Comparison of ENCODE assay signal across 12 cellular contexts in genomic region chr15:34334676-34335075, GRCh38. TPM values are rescaled to one million over a fixed set of nuclear protein-coding genes. Genes with fewer than 3 reads are reported as not detected.
DNase-seq lines count a peak whose midpoint lies in the region; ATAC-seq and TF ChIP-seq lines count a peak whose summit lies in the region.
"Had no signal": no experiment of that assay in that cellular context is flagged by ENCODE, and none has a peak within 500 bp of the region (broad histone marks: within the 10 kb centered on the region; RNA-seq: fewer than 3 reads in every experiment).

No MANE protein-coding gene starts in this region.

- peaks cover 70% of the 10 kb centered on the region for H3K4me1 Mint-ChIP-seq in activated T-helper 1 cell treated with anti-CD3 and anti-CD28 coated beads, Interleukin-12 subunit alpha, Interleukin-12 subunit beta, Interleukin-2, Interleukin-4 antibody, amounts not matched to agents 30 ng/mL and 10 ng/mL and 1 ng/mL, durations not matched to agents 14 hours and 24 hours and 36 hours (ENCODE audit: low read depth)
- H3K4me1 Mint-ChIP-seq in immature natural killer cell: peaks cover 62 to 77% of the 10 kb centered on the region in 2 donors

- no peak for TF ChIP-seq POLR2A in thyroid gland (IDR thresholded peaks at IDR 0.05)

- H3K4me3 ChIP-seq in cardiac muscle cell (peak overlapping the region; percentile 20), thyroid gland (replicated peaks in 1 of 3) (no peak overlapping the region)

- peaks cover 36% of the 10 kb centered on the region for H3K4me1 ChIP-seq in cardiac muscle cell (ENCODE audit: low read depth)
- peaks cover 25 to 37% of the 10 kb centered on the region in 2 donors for H3K4me1 ChIP-seq in thyroid gland

- TF ChIP-seq CTCF in cardiac muscle cell (IDR thresholded peaks at IDR 0.05; ENCODE audit: low read depth, low read length) (no peak), thyroid gland (IDR thresholded peaks at IDR 0.05) (no peak)

- H3K27ac Mint-ChIP-seq in activated T-helper 1 cell treated with anti-CD3 and anti-CD28 coated beads, Interleukin-12 subunit alpha, Interleukin-12 subunit beta, Interleukin-2, Interleukin-4 antibody, amounts not matched to agents 30 ng/mL and 10 ng/mL and 1 ng/mL, durations not matched to agents 14 hours and 24 hours and 36 hours: peak overlapping the region; percentile 97
- H3K27ac Mint-ChIP-seq in immature natural killer cell: peak overlapping the region; percentile 84 to 96 (median 92)

- intact Hi-C loops in Right ventricle myocardium superior (cut with DNase I): no loop called here
- intact Hi-C loops in activated T-helper 1 cell treated with anti-CD3 and anti-CD28 coated beads, Interleukin-12 subunit alpha, Interleukin-12 subunit beta, Interleukin-2, Interleukin-4 antibody, amounts not matched to agents 30 ng/mL and 10 ng/mL and 1 ng/mL, durations not matched to agents 14 hours and 24 hours and 36 hours (cut with micrococcal nuclease): loop anchor here (1.0 to 5.0 kb wide), 9 partner anchors 9 to 653 kb away; partner anchors contain the start of genes AQR, AVEN, EMC4 and GOLGA8B
- intact Hi-C loops in thyroid gland (cut with DNase I): no loop called here

- H3K27ac ChIP-seq in cardiac muscle cell: no peak overlapping the region
- H3K27ac ChIP-seq in thyroid gland: peak overlapping the region in 2 of 3 donors; percentile 37 to 60

- DNase-seq in cardiac muscle cell (ENCODE audit: low read depth in 1 of 2, low spot score in 1 of 2) (no peak), Right ventricle myocardium superior (no peak), immature natural killer cell (no peak), thyroid gland (no peak), AG20443 (ENCODE audit: low spot score) (no peak)
- DNase-seq in activated T-helper 1 cell treated with anti-CD3 and anti-CD28 coated beads, Interleukin-12 subunit alpha, Interleukin-12 subunit beta, Interleukin-2, Interleukin-4 antibody, amounts not matched to agents 30 ng/mL and 10 ng/mL and 1 ng/mL, durations not matched to agents 14 hours and 24 hours and 36 hours (ENCODE audit: low spot score): no peak
- DNase-seq: cortex of kidney, NCI-H146 had no signal

- H3K36me3 ChIP-seq in cardiac muscle cell: no peaks in the 10 kb centered on the region
- no peaks in the 10 kb centered on the region for H3K36me3 ChIP-seq in thyroid gland

- 56 to 57% methylated on average over 4 of the region's 4 CpGs for WGBS in thyroid gland, 2 donors

- no peaks in the 10 kb centered on the region for H3K9me3 Mint-ChIP-seq in activated T-helper 1 cell treated with anti-CD3 and anti-CD28 coated beads, Interleukin-12 subunit alpha, Interleukin-12 subunit beta, Interleukin-2, Interleukin-4 antibody, amounts not matched to agents 30 ng/mL and 10 ng/mL and 1 ng/mL, durations not matched to agents 14 hours and 24 hours and 36 hours
- H3K9me3 Mint-ChIP-seq in immature natural killer cell: no peaks in the 10 kb centered on the region

- ATAC-seq in Right ventricle myocardium superior (ENCODE audit: poor library complexity): no peak
- no peak for ATAC-seq in GM18861 (IDR thresholded peaks at IDR 0.05; ENCODE audit: unreplicated experiment)
- ATAC-seq in HG02588 (IDR thresholded peaks at IDR 0.05; ENCODE audit: unreplicated experiment): no peak
- ATAC-seq: HCT116 had no signal

- peaks cover 8% of the 10 kb centered on the region for H3K36me3 Mint-ChIP-seq in activated T-helper 1 cell treated with anti-CD3 and anti-CD28 coated beads, Interleukin-12 subunit alpha, Interleukin-12 subunit beta, Interleukin-2, Interleukin-4 antibody, amounts not matched to agents 30 ng/mL and 10 ng/mL and 1 ng/mL, durations not matched to agents 14 hours and 24 hours and 36 hours (ENCODE audit: low read depth)
- no peaks in the 10 kb centered on the region for H3K36me3 Mint-ChIP-seq in immature natural killer cell

- peak overlapping the region; percentile 97 for H3K4me3 Mint-ChIP-seq in activated T-helper 1 cell treated with anti-CD3 and anti-CD28 coated beads, Interleukin-12 subunit alpha, Interleukin-12 subunit beta, Interleukin-2, Interleukin-4 antibody, amounts not matched to agents 30 ng/mL and 10 ng/mL and 1 ng/mL, durations not matched to agents 14 hours and 24 hours and 36 hours
- H3K4me3 Mint-ChIP-seq in immature natural killer cell: peak overlapping the region; percentile 97 to 99 (median 98)

- H3K9me3 ChIP-seq in cardiac muscle cell (ENCODE audit: low read depth) (no peaks in the 10 kb centered on the region), thyroid gland (no peaks in the 10 kb centered on the region)

- H3K27me3 ChIP-seq in cardiac muscle cell (no peaks in the 10 kb centered on the region), thyroid gland (no peaks in the 10 kb centered on the region)

- H3K27me3 Mint-ChIP-seq in activated T-helper 1 cell treated with anti-CD3 and anti-CD28 coated beads, Interleukin-12 subunit alpha, Interleukin-12 subunit beta, Interleukin-2, Interleukin-4 antibody, amounts not matched to agents 30 ng/mL and 10 ng/mL and 1 ng/mL, durations not matched to agents 14 hours and 24 hours and 36 hours (ENCODE audit: insufficient read depth): no peaks in the 10 kb centered on the region
- H3K27me3 Mint-ChIP-seq in immature natural killer cell (ENCODE audit: low read depth in 3 of 3): peaks cover 5 to 11% (median 5%) of the 10 kb centered on the region in 3 donors
- H3K27me3 Mint-ChIP-seq: progenitor cell of endocrine pancreas had no signal

RNA-seq across cellular contexts. Expression of gene SLC12A6, which starts 2.9 kb away (rescaled TPM):
- total RNA-seq in cardiac muscle cell: 19.6 and 44.3 TPM in 2 replicates
- polyA plus RNA-seq in cardiac muscle cell: 12.0 and 24.4 TPM in 2 replicates
- 24.9 TPM for total RNA-seq in Right ventricle myocardium superior
- total RNA-seq in activated T-helper 1 cell treated with anti-CD3 and anti-CD28 coated beads, Interleukin-12 subunit alpha, Interleukin-12 subunit beta, Interleukin-2, Interleukin-4 antibody, amounts not matched to agents 30 ng/mL and 10 ng/mL and 1 ng/mL, durations not matched to agents 14 hours and 24 hours and 36 hours: 33.2 and 36.4 TPM in 2 replicates
- polyA plus RNA-seq in immature natural killer cell: 1 to 10 TPM in 2 of 3 donors, under 1 TPM in 1; 0.35 to 7.8 (median 3.3) TPM
- 10 to 100 TPM; 32.6 to 47.8 (median 42.1) TPM for total RNA-seq in thyroid gland

RNA-seq across cellular contexts. Expression of gene NOP10, which starts 8.3 kb away (rescaled TPM):
- total RNA-seq in cardiac muscle cell (110 and 143 TPM in 2 replicates), Right ventricle myocardium superior (136 TPM), thyroid gland (100 to 1,000 TPM in 3 of 4 donors, 10 to 100 TPM in 1; 62.6 to 164 (median 142) TPM)
- polyA plus RNA-seq in cardiac muscle cell (307 and 366 TPM in 2 replicates), immature natural killer cell (100 to 1,000 TPM; 350 to 457 (median 379) TPM)
- 257 and 267 TPM in 2 replicates for total RNA-seq in activated T-helper 1 cell treated with anti-CD3 and anti-CD28 coated beads, Interleukin-12 subunit alpha, Interleukin-12 subunit beta, Interleukin-2, Interleukin-4 antibody, amounts not matched to agents 30 ng/mL and 10 ng/mL and 1 ng/mL, durations not matched to agents 14 hours and 24 hours and 36 hours

RNA-seq across cellular contexts. Expression of gene NUTM1, which starts 8.4 kb away (rescaled TPM):
- total RNA-seq in cardiac muscle cell: 0.15 TPM in 1 of 2 replicates, not detected in the other
- 0.32 TPM in 1 of 2 replicates, not detected in the other for polyA plus RNA-seq in cardiac muscle cell
- not detected for total RNA-seq in Right ventricle myocardium superior
- total RNA-seq in activated T-helper 1 cell treated with anti-CD3 and anti-CD28 coated beads, Interleukin-12 subunit alpha, Interleukin-12 subunit beta, Interleukin-2, Interleukin-4 antibody, amounts not matched to agents 30 ng/mL and 10 ng/mL and 1 ng/mL, durations not matched to agents 14 hours and 24 hours and 36 hours: not detected in 2 replicates
- polyA plus RNA-seq in immature natural killer cell: not detected
- total RNA-seq in thyroid gland: under 1 TPM in 1 of 4 donors, not detected in 3; 0.13 TPM
- total RNA-seq: progenitor cell of endocrine pancreas had no signal

RNA-seq across cellular contexts. Expression of gene LPCAT4, which starts 32.3 kb away (rescaled TPM):
- total RNA-seq in cardiac muscle cell (95.6 and 172 TPM in 2 replicates), Right ventricle myocardium superior (82.4 TPM), thyroid gland (10 to 100 TPM in 1 of 4 donors, 1 to 10 TPM in 3; 6.9 to 12.1 (median 8.6) TPM)
- polyA plus RNA-seq in cardiac muscle cell (162 and 285 TPM in 2 replicates), immature natural killer cell (1 to 10 TPM; 7.0 to 9.2 (median 7.3) TPM)
- total RNA-seq in activated T-helper 1 cell treated with anti-CD3 and anti-CD28 coated beads, Interleukin-12 subunit alpha, Interleukin-12 subunit beta, Interleukin-2, Interleukin-4 antibody, amounts not matched to agents 30 ng/mL and 10 ng/mL and 1 ng/mL, durations not matched to agents 14 hours and 24 hours and 36 hours: 78.0 and 80.8 TPM in 2 replicates
